In genomic region chr1:226441629-226442028, GRCh38 we compare ENCODE assay signal across 25 cellular contexts.
"Had no signal": no experiment of that assay in that cellular context is flagged by ENCODE, and none has a peak within 500 bp of the region (broad histone marks: within the 10 kb centered on the region; RNA-seq: fewer than 3 reads in every experiment).

No MANE protein-coding gene starts in this region.

- DNase-seq: kidney; left colon; left lung; lower lobe of right lung; mammary epithelial cell; mesenchymal stem cell; naive B cell; natural killer cell; nephron progenitor cell; ovary; right lobe of liver; stimulated activated CD4-positive, alpha-beta T cell treated with anti-CD3 and anti-CD28 coated beads, Interleukin-1b, Interleukin-23, amount 100 ng/mL, for 48 hours; stimulated activated CD4-positive, alpha-beta T cell treated with anti-CD3 and anti-CD28 coated beads, Interleukin-2, amount 100 ng/mL, for 48 hours; stimulated activated CD4-positive, alpha-beta T cell treated with anti-CD3 and anti-CD28 coated beads, Interleukin-4, amount 100 ng/mL, for 4 hours; stimulated activated CD8-positive, alpha-beta memory T cell treated with anti-CD3 and anti-CD28 coated beads, Interleukin-4, amount 100 ng/mL, for 48 hours; stimulated activated naive CD4-positive, alpha-beta T cell treated with Interleukin-2 at 50 U/mL for 16 hours; stimulated activated naive CD8-positive, alpha-beta T cell treated with anti-CD3 and anti-CD28 coated beads, Interleukin-15, amount 100 ng/mL, for 72 hours; substantia nigra; uterus had no signal

- ATAC-seq: left colon; left lung; lower lobe of right lung; natural killer cell; right lobe of liver; stimulated activated memory B cell treated with anti-CD40 and anti-IgM and Interleukin-4, amounts not matched to agents 10 μg/mL and 1 μg/mL and 100 μg/mL, for 72 hours; stimulated activated naive CD8-positive, alpha-beta T cell treated with anti-CD3 and anti-CD28 coated beads, Interleukin-15, amount 100 ng/mL, for 72 hours had no signal

- H3K36me3 ChIP-seq: left lung, lower lobe of right lung, neural progenitor cell, ovary, right atrium auricular region, right lobe of liver, tibial nerve, uterus had no signal

- H3K4me1 ChIP-seq: left lung, lower lobe of right lung, neural progenitor cell, right atrium auricular region, right lobe of liver, tibial nerve, uterus had no signal

- H3K4me3 ChIP-seq: hepatocyte, left lung, lower lobe of right lung, neural progenitor cell, ovary, right atrium auricular region, right lobe of liver, smooth muscle cell, tibial nerve, uterus had no signal

- H3K9me3 ChIP-seq: left lung, lower lobe of right lung, ovary, right atrium auricular region, right lobe of liver, uterus had no signal

- H3K27me3 ChIP-seq: hepatocyte, neural progenitor cell, ovary, right atrium auricular region, right lobe of liver, tibial nerve had no signal

- H3K27ac ChIP-seq: hepatocyte, left lung, lower lobe of right lung, neural progenitor cell, ovary, right atrium auricular region, right lobe of liver, tibial nerve, uterus had no signal
